Comparison of ENCODE assay signal across 1 cellular context in genomic region chr16:14071576-14072271, GRCh38.
TF ChIP-seq lines count a peak whose summit lies in the region.

No MANE protein-coding gene starts in this region.

TF ChIP-seq in HepG2, 621 proteins besides CTCF, POLR2A, EP300 and RAD21 (continued from another document and continues in another):
- no peak for TF ChIP-seq ZSCAN30 (CRISPR knock-in tag; IDR thresholded peaks at IDR 0.05)
- no peak for TF ChIP-seq ZNF709 (CRISPR knock-in tag; IDR thresholded peaks at IDR 0.05)
- TF ChIP-seq GATA4 (IDR thresholded peaks at IDR 0.05; ENCODE audit: borderline replicate concordance, low read depth), result no peak
- no peak for TF ChIP-seq SNAI1 (CRISPR knock-in tag; IDR thresholded peaks at IDR 0.05; ENCODE audit: borderline replicate concordance)
- no peak for TF ChIP-seq ZNF614 (CRISPR knock-in tag; IDR thresholded peaks at IDR 0.05; ENCODE audit: borderline replicate concordance)
- no peak for TF ChIP-seq ZNF746 (CRISPR knock-in tag; IDR thresholded peaks at IDR 0.05)
- no peak for TF ChIP-seq SRF (IDR thresholded peaks at IDR 0.05; ENCODE audit: low read depth, low read length)
- TF ChIP-seq ZNF451 (CRISPR knock-in tag; IDR thresholded peaks at IDR 0.05), result no peak; the same call in 1 of the 2 replicates
- TF ChIP-seq SKI (IDR thresholded peaks at IDR 0.05; ENCODE audit: partially characterized antibody), result no peak
- no peak for TF ChIP-seq ISL2 (CRISPR knock-in tag; IDR thresholded peaks at IDR 0.05)
- TF ChIP-seq ZFP91 (CRISPR knock-in tag; IDR thresholded peaks at IDR 0.05; ENCODE audit: borderline replicate concordance), result no peak
- no peak for TF ChIP-seq NBN (conservative IDR thresholded peaks at IDR 0.05)
- no peak for TF ChIP-seq ZNF670 (CRISPR knock-in tag; IDR thresholded peaks at IDR 0.05; ENCODE audit: borderline replicate concordance)
- TF ChIP-seq ELK4 (CRISPR knock-in tag; IDR thresholded peaks at IDR 0.05; ENCODE audit: borderline replicate concordance), result no peak
- no peak for TF ChIP-seq LCORL (IDR thresholded peaks at IDR 0.05)
- no peak; the same call in none of the 2 replicates for TF ChIP-seq LCORL (CRISPR knock-in tag; IDR thresholded peaks at IDR 0.05)
- TF ChIP-seq FOXC1 (CRISPR knock-in tag; IDR thresholded peaks at IDR 0.05; ENCODE audit: borderline replicate concordance), result no peak
- no peak for TF ChIP-seq ZNF281 (CRISPR knock-in tag; IDR thresholded peaks at IDR 0.05; ENCODE audit: borderline replicate concordance)
- no peak for TF ChIP-seq KAT8 (CRISPR knock-in tag; IDR thresholded peaks at IDR 0.05)
- TF ChIP-seq TERF1 (CRISPR knock-in tag; IDR thresholded peaks at IDR 0.05), result 0 out of 2 replicates have a peak, but pooled peaks have one; percentile 48
- TF ChIP-seq ZBTB25 (CRISPR knock-in tag; IDR thresholded peaks at IDR 0.05), result no peak; the same call in 1 of the 2 replicates
- no peak for TF ChIP-seq KLF12 (CRISPR knock-in tag; IDR thresholded peaks at IDR 0.05; ENCODE audit: borderline replicate concordance)
- no peak for TF ChIP-seq HIVEP1 (CRISPR knock-in tag; IDR thresholded peaks at IDR 0.05)
- no peak for TF ChIP-seq POGK (CRISPR knock-in tag; conservative IDR thresholded peaks at IDR 0.05)
- no peak for TF ChIP-seq STAT6 (CRISPR knock-in tag; IDR thresholded peaks at IDR 0.05; ENCODE audit: borderline replicate concordance)
- TF ChIP-seq ZFY (CRISPR knock-in tag; IDR thresholded peaks at IDR 0.05), result peak; percentile 8
- TF ChIP-seq ZNF792 (CRISPR knock-in tag; IDR thresholded peaks at IDR 0.05), result 0 out of 2 replicates have a peak, but pooled peaks have one; percentile 23
- TF ChIP-seq KLF13 (CRISPR knock-in tag; IDR thresholded peaks at IDR 0.05), result no peak
- no peak for TF ChIP-seq KIAA2018 (CRISPR knock-in tag; IDR thresholded peaks at IDR 0.05; ENCODE audit: borderline replicate concordance)
- no peak for TF ChIP-seq ZBTB3 (CRISPR knock-in tag; IDR thresholded peaks at IDR 0.05; ENCODE audit: borderline replicate concordance, low read depth)
- no peak for TF ChIP-seq MLXIP (CRISPR knock-in tag; IDR thresholded peaks at IDR 0.05; ENCODE audit: borderline replicate concordance)
- 0 out of 2 replicates have a peak, but pooled peaks have one; percentile 29 for TF ChIP-seq SMAD3 (CRISPR knock-in tag; IDR thresholded peaks at IDR 0.05)
- no peak for TF ChIP-seq MED13 (CRISPR knock-in tag; IDR thresholded peaks at IDR 0.05)
- TF ChIP-seq MEF2D (CRISPR knock-in tag; IDR thresholded peaks at IDR 0.05), result peak; percentile 66; the same call in 1 of the 2 replicates
